Comparison of ENCODE assay signal across 27 cellular contexts in genomic region chr11:131328843-131329242, GRCh38. TPM values are rescaled to one million over a fixed set of nuclear protein-coding genes. Genes with fewer than 3 reads are reported as not detected.
"Had no signal": no experiment of that assay in that cellular context is flagged by ENCODE, and none has a peak within 500 bp of the region (broad histone marks: within the 10 kb centered on the region; RNA-seq: fewer than 3 reads in every experiment).

No MANE protein-coding gene starts in this region.

- ATAC-seq: natural killer cell; right cardiac atrium; sciatic nerve; stimulated activated naive CD8-positive, alpha-beta T cell treated with anti-CD3 and anti-CD28 coated beads, Interleukin-15, amount 100 ng/mL, for 72 hours had no signal

- H3K4me3 Mint-ChIP-seq: mesothelial cell of epicardium; naive B cell; natural killer cell; stimulated activated naive CD8-positive, alpha-beta T cell treated with anti-CD3 and anti-CD28 coated beads, Interleukin-15, amount 100 ng/mL, for 72 hours; type B pancreatic cell had no signal

- H3K27me3 Mint-ChIP-seq: naive B cell; stimulated activated naive CD8-positive, alpha-beta T cell treated with anti-CD3 and anti-CD28 coated beads, Interleukin-15, amount 100 ng/mL, for 72 hours had no signal

- H3K4me3 ChIP-seq: hepatocyte, left ventricle myocardium inferior, lung, ovary, skin epidermis, tibial nerve, uterus had no signal

- H3K9me3 ChIP-seq: left ventricle myocardium inferior, neutrophil, ovary, tibial nerve, uterus had no signal

- H2AFZ ChIP-seq: hepatocyte had no signal

- DNase-seq: islet precursor cell; left ventricle myocardium inferior; mesendoderm; naive B cell; natural killer cell; occipital lobe; ovary; retina; right cardiac atrium; stimulated activated CD4-positive, alpha-beta T cell treated with anti-CD3 and anti-CD28 coated beads, Interleukin-12 subunit alpha, Interleukin-12 subunit beta, amount 100 ng/mL, for 4 hours; stimulated activated CD4-positive, alpha-beta T cell treated with anti-CD3 and anti-CD28 coated beads, Interleukin-15, amount 100 ng/mL, for 24 hours; stimulated activated CD4-positive, alpha-beta T cell treated with anti-CD3 and anti-CD28 coated beads, Interleukin-2, amount 100 ng/mL, for 24 hours; stimulated activated CD4-positive, alpha-beta T cell treated with anti-CD3 and anti-CD28 coated beads, Interleukin-4, amount 100 ng/mL, for 1 hour; stimulated activated naive CD4-positive, alpha-beta T cell treated with Interleukin-2 at 50 U/mL for 16 hours; stimulated activated naive CD8-positive, alpha-beta T cell treated with anti-CD3 and anti-CD28 coated beads, Interleukin-15, amount 100 ng/mL, for 72 hours; substantia nigra; uterus had no signal

- H3K36me3 Mint-ChIP-seq: mesothelial cell of epicardium, naive B cell, natural killer cell, type B pancreatic cell had no signal

- H3K4me1 Mint-ChIP-seq: mesothelial cell of epicardium; naive B cell; natural killer cell; stimulated activated naive CD8-positive, alpha-beta T cell treated with anti-CD3 and anti-CD28 coated beads, Interleukin-15, amount 100 ng/mL, for 72 hours had no signal

- H3K4me1 ChIP-seq: left ventricle myocardium inferior, tibial nerve, uterus had no signal

- H3K36me3 ChIP-seq: left ventricle myocardium inferior, neutrophil, ovary, tibial nerve, uterus had no signal

- H3K4me2 ChIP-seq: hepatocyte had no signal

- H3K27me3 ChIP-seq: neutrophil, ovary, tibial nerve had no signal

- H3K9me3 Mint-ChIP-seq: mesothelial cell of epicardium, type B pancreatic cell had no signal

- H3K27ac ChIP-seq: hepatocyte, left ventricle myocardium inferior, neutrophil, ovary, skin epidermis, tibial nerve, uterus had no signal

- H3K79me2 ChIP-seq: hepatocyte had no signal

- H3K27ac Mint-ChIP-seq: mesothelial cell of epicardium, naive B cell, natural killer cell, progenitor cell of endocrine pancreas, type B pancreatic cell had no signal

RNA-seq across cellular contexts. Expression of gene NTM, which starts 41.6 kb away (rescaled TPM):
- total RNA-seq: mononuclear cell, natural killer cell had no signal
